Comparison of ENCODE assay signal across 31 cellular contexts in genomic region chrY:13451572-13451971, GRCh38. TPM values are rescaled to one million over a fixed set of nuclear protein-coding genes. Genes with fewer than 3 reads are reported as not detected.
"Had no signal": no experiment of that assay in that cellular context is flagged by ENCODE, and none has a peak within 500 bp of the region (broad histone marks: within the 10 kb centered on the region; RNA-seq: fewer than 3 reads in every experiment).

No MANE protein-coding gene starts in this region.

- H3K4me1 ChIP-seq: adrenal gland, body of pancreas, colonic mucosa had no signal

- H3K36me3 ChIP-seq: adrenal gland, colonic mucosa, WERI-Rb-1 had no signal

- H3K27ac Mint-ChIP-seq: activated B cell treated with CpG ODN at 0.5 μM for 24 hours; activated T-cell treated with anti-CD3 and anti-CD28 coated beads, Interleukin-2, amount 50 U/mL, for 24 hours; activated T-cell treated with anti-CD3 and anti-CD28 coated beads, Interleukin-2, amount 50 U/mL, for 72 hours; T-cell; T-helper 1 cell treated with Interleukin-12 subunit alpha and Interleukin-12 subunit beta and Interleukin-4 antibody, amounts not matched to agents 30 μg/mL and 1 μg/mL, for 36 hours had no signal

- ATAC-seq: activated CD4-positive, CD25-positive, alpha-beta regulatory T cell treated with anti-CD3 and anti-CD28 coated beads, Interleukin-2, amount 50 U/mL, for 24 hours; activated T-cell treated with anti-CD3 and anti-CD28 coated beads, Interleukin-2, amount 50 U/mL, for 72 hours; body of pancreas; T-cell had no signal

- DNase-seq: activated B cell treated with CpG ODN at 0.5 μM for 24 hours; activated CD4-positive, alpha-beta T cell treated with anti-CD3 and anti-CD28 coated beads for 48 hours; activated CD4-positive, alpha-beta T cell treated with anti-CD3 and anti-CD28 coated beads, Interleukin-2, amount 50 U/mL, for 1 hour; activated CD4-positive, alpha-beta T cell treated with anti-CD3 and anti-CD28 coated beads, Interleukin-2, amount 50 U/mL, for 48 hours; activated CD8-positive, alpha-beta memory T cell treated with anti-CD3 and anti-CD28 coated beads, Interleukin-2, amount 50 U/mL, for 48 hours; activated gamma-delta T cell; activated naive CD4-positive, alpha-beta T cell treated with anti-CD3 and anti-CD28 coated beads, Interleukin-2, amount 50 U/mL, for 16 hours; activated naive CD4-positive, alpha-beta T cell treated with Interleukin-2 at 50 U/mL for 16 hours; activated T-cell treated with anti-CD3 and anti-CD28 coated beads for 4 hours; activated T-cell treated with anti-CD3 and anti-CD28 coated beads, Interleukin-2, amount 50 U/mL, for 24 hours; activated T-cell treated with anti-CD3 and anti-CD28 coated beads, Interleukin-2, amount 50 U/mL, for 72 hours; adrenal gland; amygdala; aorta; body of pancreas; caudate nucleus; cerebellar nuclear complex; colonic mucosa; effector CD8-positive, alpha-beta T cell; esophagus squamous epithelium; foreskin melanocyte; head of caudate nucleus; SW 1271; T-cell; T-helper 9 cell; WERI-Rb-1 had no signal

- H3K27me3 Mint-ChIP-seq: activated B cell treated with CpG ODN at 0.5 μM for 24 hours; activated T-cell treated with anti-CD3 and anti-CD28 coated beads, Interleukin-2, amount 50 U/mL, for 24 hours; T-cell had no signal

- H3K27me3 ChIP-seq: adrenal gland, body of pancreas, colonic mucosa, esophagus squamous epithelium had no signal

- H3K4me3 ChIP-seq: adrenal gland, body of pancreas, colonic mucosa, esophagus squamous epithelium had no signal

- H3K9me3 Mint-ChIP-seq: activated B cell treated with CpG ODN at 0.5 μM for 24 hours; activated T-cell treated with anti-CD3 and anti-CD28 coated beads, Interleukin-2, amount 50 U/mL, for 24 hours; activated T-cell treated with anti-CD3 and anti-CD28 coated beads, Interleukin-2, amount 50 U/mL, for 72 hours; T-cell; T-helper 1 cell treated with Interleukin-12 subunit alpha and Interleukin-12 subunit beta and Interleukin-4 antibody, amounts not matched to agents 30 μg/mL and 1 μg/mL, for 36 hours had no signal

- H3K9me3 ChIP-seq: adrenal gland, body of pancreas, colonic mucosa, esophagus squamous epithelium had no signal

- H3K27ac ChIP-seq: adrenal gland, body of pancreas, colonic mucosa, epithelial cell of prostate, esophagus squamous epithelium, WERI-Rb-1 had no signal

- H3K4me3 Mint-ChIP-seq: activated B cell treated with CpG ODN at 0.5 μM for 24 hours; activated T-cell treated with anti-CD3 and anti-CD28 coated beads, Interleukin-2, amount 50 U/mL, for 24 hours; activated T-cell treated with anti-CD3 and anti-CD28 coated beads, Interleukin-2, amount 50 U/mL, for 72 hours; T-cell; T-helper 1 cell treated with Interleukin-12 subunit alpha and Interleukin-12 subunit beta and Interleukin-4 antibody, amounts not matched to agents 30 μg/mL and 1 μg/mL, for 36 hours had no signal

RNA-seq across cellular contexts. Expression of gene UTY, which starts 28.3 kb away (rescaled TPM):
- total RNA-seq: aorta, body of pancreas, dermis microvascular lymphatic vessel endothelial cell, fibroblast of lung had no signal
